ENCODE assay signal across 18 cellular contexts in the genomic region with DNA sequence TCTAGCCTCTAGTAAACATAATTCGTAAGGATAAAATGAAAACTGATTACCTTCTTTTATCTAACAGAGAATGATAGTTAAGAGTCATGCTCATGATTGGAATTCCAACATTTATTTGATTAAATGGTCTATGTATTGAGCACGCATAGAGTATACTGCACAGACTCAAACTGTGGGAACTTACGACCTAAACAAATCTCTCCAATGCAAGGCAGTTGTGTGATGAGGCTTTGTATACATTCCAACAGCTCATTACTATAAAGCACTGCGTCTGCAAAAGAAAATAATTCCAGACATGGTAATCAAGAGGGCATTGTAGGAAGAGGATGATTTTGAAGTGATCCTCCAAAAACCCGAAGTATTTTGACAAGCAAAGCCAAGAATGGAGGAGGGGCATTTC.
DNase-seq lines count a peak whose midpoint lies in the region; ATAC-seq and TF ChIP-seq lines count a peak whose summit lies in the region.
"Had no signal": no experiment of that assay in that cellular context is flagged by ENCODE, and none has a peak within 500 bp of the region (broad histone marks: within the 10 kb centered on the region; RNA-seq: fewer than 3 reads in every experiment).

No MANE protein-coding gene starts in this region.

- H3K27me3 ChIP-seq in AG04450 (ENCODE audit: control insufficient read depth, insufficient read depth, low read length) (no peaks in the 10 kb centered on the region), RWPE2 (ENCODE audit: insufficient read depth, poor library complexity, severe bottlenecking) (no peaks in the 10 kb centered on the region), hepatocyte (no peaks in the 10 kb centered on the region), thyroid gland (no peaks in the 10 kb centered on the region)
- H3K27me3 ChIP-seq: BLaER1 treated with 17β-estradiol and CSF1 and Interleukin-3, amounts not matched to agents 10 nM and 100 nM; MG63 had no signal

- intact Hi-C loops in activated CD4-positive, alpha-beta T cell treated with anti-CD3 and anti-CD28 coated beads for 36 hours (cut with DNase I, micrococcal nuclease): loop anchor here (1.0 to 5.0 kb wide), 11 partner anchors 50 to 622 kb away; partner anchors contain the start of gene TSC22D1 (in 1 of the 2)
- intact Hi-C loops in activated CD4-positive, alpha-beta T cell treated with anti-CD3 and anti-CD28 coated beads, Interleukin-2, amount 10 ng/mL, durations not matched to agents 24 days and 14 days (cut with micrococcal nuclease): loop anchor here (1.0 to 5.0 kb wide), 3 partner anchors 109 to 562 kb away; no protein-coding TSS in a partner anchor
- intact Hi-C loops in thyroid gland (cut with DNase I): no loop called here

- H3K4me3 ChIP-seq in AG04450 (ENCODE audit: low read depth, low read length) (no peak overlapping the region), RWPE2 (ENCODE audit: severe bottlenecking) (no peak overlapping the region), hepatocyte (no peak overlapping the region), thyroid gland (replicated peaks in 1 of 3) (no peak overlapping the region)
- H3K4me3 ChIP-seq: BLaER1 treated with 17β-estradiol and CSF1 and Interleukin-3, amounts not matched to agents 10 nM and 100 nM; MG63 had no signal

- no peaks in the 10 kb centered on the region for H3K9me2 ChIP-seq in hepatocyte (replicated peaks; ENCODE audit: insufficient read depth)

- H3K4me1 Mint-ChIP-seq in activated CD4-positive, alpha-beta T cell treated with anti-CD3 and anti-CD28 coated beads for 36 hours: peaks cover 27% of the 10 kb centered on the region
- peaks cover 16% of the 10 kb centered on the region for H3K4me1 Mint-ChIP-seq in activated CD4-positive, alpha-beta T cell treated with anti-CD3 and anti-CD28 coated beads, Interleukin-2, amount 10 ng/mL, durations not matched to agents 24 days and 14 days
- H3K4me1 Mint-ChIP-seq: CD8-positive, alpha-beta memory T cell had no signal

- H3K36me3 Mint-ChIP-seq in activated CD4-positive, alpha-beta T cell treated with anti-CD3 and anti-CD28 coated beads for 36 hours (ENCODE audit: low read depth): no peaks in the 10 kb centered on the region
- H3K36me3 Mint-ChIP-seq in activated CD4-positive, alpha-beta T cell treated with anti-CD3 and anti-CD28 coated beads, Interleukin-2, amount 10 ng/mL, durations not matched to agents 24 days and 14 days (ENCODE audit: low read depth): no peaks in the 10 kb centered on the region
- H3K36me3 Mint-ChIP-seq: CD8-positive, alpha-beta memory T cell had no signal

- no peak overlapping the region for H2AFZ ChIP-seq in hepatocyte

- no peak overlapping the region for H3K4me2 ChIP-seq in hepatocyte

- no peak overlapping the region for H3K4me3 Mint-ChIP-seq in activated CD4-positive, alpha-beta T cell treated with anti-CD3 and anti-CD28 coated beads for 36 hours
- H3K4me3 Mint-ChIP-seq in activated CD4-positive, alpha-beta T cell treated with anti-CD3 and anti-CD28 coated beads, Interleukin-2, amount 10 ng/mL, durations not matched to agents 24 days and 14 days: no peak overlapping the region
- H3K4me3 Mint-ChIP-seq: CD8-positive, alpha-beta memory T cell had no signal

- peaks cover 18% of the 10 kb centered on the region for H3K27me3 Mint-ChIP-seq in activated CD4-positive, alpha-beta T cell treated with anti-CD3 and anti-CD28 coated beads for 36 hours
- H3K27me3 Mint-ChIP-seq in activated CD4-positive, alpha-beta T cell treated with anti-CD3 and anti-CD28 coated beads, Interleukin-2, amount 10 ng/mL, durations not matched to agents 24 days and 14 days: peaks cover 14% of the 10 kb centered on the region

- peak overlapping the region; percentile 73 for H3K27ac Mint-ChIP-seq in activated CD4-positive, alpha-beta T cell treated with anti-CD3 and anti-CD28 coated beads for 36 hours
- H3K27ac Mint-ChIP-seq in activated CD4-positive, alpha-beta T cell treated with anti-CD3 and anti-CD28 coated beads, Interleukin-2, amount 10 ng/mL, durations not matched to agents 24 days and 14 days: no peak overlapping the region
- H3K27ac Mint-ChIP-seq: CD8-positive, alpha-beta memory T cell had no signal

- no peaks in the 10 kb centered on the region for H3K36me3 ChIP-seq in RWPE2 (ENCODE audit: low read depth)
- no peaks in the 10 kb centered on the region for H3K36me3 ChIP-seq in hepatocyte (replicated peaks; ENCODE audit: insufficient read depth, low read depth)
- H3K36me3 ChIP-seq in thyroid gland: no peaks in the 10 kb centered on the region
- H3K36me3 ChIP-seq: BLaER1 treated with 17β-estradiol and CSF1 and Interleukin-3, amounts not matched to agents 10 nM and 100 nM; MG63 had no signal

- no peak for ATAC-seq in activated CD4-positive, alpha-beta T cell treated with anti-CD3 and anti-CD28 coated beads for 36 hours
- no peak for ATAC-seq in RWPE2 (ENCODE audit: low read depth)
- ATAC-seq: Right ventricle myocardium inferior had no signal

- no peaks in the 10 kb centered on the region for H3K79me2 ChIP-seq in hepatocyte

- CTCF ChIA-PET in activated CD4-positive, alpha-beta T cell treated with anti-CD3 and anti-CD28 coated beads for 36 hours (lab: Charles Lee): interaction anchor here (0.9 to 1.5 kb wide), 4 partner anchors 12 to 98 kb away, joined by 3 to 5 read pairs (median 4); no protein-coding TSS in a partner anchor
- CTCF ChIA-PET in AG04450 (lab: Charles Lee): interaction anchor here (0.8 kb wide), 1 partner anchor 336 kb away, joined by 5 read pairs; no protein-coding TSS in a partner anchor

- H4K20me1 ChIP-seq in hepatocyte (ENCODE audit: insufficient read depth, poor library complexity, severe bottlenecking): no peaks in the 10 kb centered on the region
- H4K20me1 ChIP-seq: BLaER1 treated with 17β-estradiol and CSF1 and Interleukin-3, amounts not matched to agents 10 nM and 100 nM had no signal

- TF ChIP-seq POLR2A in thyroid gland (IDR thresholded peaks at IDR 0.05): no peak

- POLR2A ChIA-PET in activated CD4-positive, alpha-beta T cell treated with anti-CD3 and anti-CD28 coated beads for 36 hours (lab: Charles Lee): no interaction called here
- POLR2A ChIA-PET in AG04450 (lab: Yijun Ruan, JAX): no interaction called here

- whole genome bisulfite sequencing in hepatocyte (ENCODE audit: low lambda C conversion rate, missing lambda C conversion rate): 56% methylated on average over 5 of the region's 5 CpGs
- WGBS in thyroid gland, 2 donors: 61 to 68% methylated on average over 5 of the region's 5 CpGs

- H3K27ac ChIP-seq in AG04450 (ENCODE audit: low read depth, low read length) (no peak overlapping the region), RWPE2 (ENCODE audit: poor library complexity, severe bottlenecking) (peak overlapping the region; percentile 50), hepatocyte (peak overlapping the region; percentile 36), thyroid gland (no peak overlapping the region)
- H3K27ac ChIP-seq: BLaER1 treated with 17β-estradiol and CSF1 and Interleukin-3, amounts not matched to agents 10 nM and 100 nM had no signal

- no peaks in the 10 kb centered on the region for H3K9me3 Mint-ChIP-seq in activated CD4-positive, alpha-beta T cell treated with anti-CD3 and anti-CD28 coated beads for 36 hours (ENCODE audit: low read depth)
- no peaks in the 10 kb centered on the region for H3K9me3 Mint-ChIP-seq in activated CD4-positive, alpha-beta T cell treated with anti-CD3 and anti-CD28 coated beads, Interleukin-2, amount 10 ng/mL, durations not matched to agents 24 days and 14 days
- H3K9me3 Mint-ChIP-seq: CD8-positive, alpha-beta memory T cell had no signal

- TF ChIP-seq CTCF in AG04450 (IDR thresholded peaks at IDR 0.05; ENCODE audit: low read depth, low read length): no peak
- no peak for TF ChIP-seq CTCF in RWPE2 (IDR thresholded peaks at IDR 0.05; ENCODE audit: poor library complexity, severe bottlenecking)
- no peak for TF ChIP-seq CTCF in hepatocyte (IDR thresholded peaks at IDR 0.05; ENCODE audit: poor library complexity)
- TF ChIP-seq CTCF in thyroid gland (IDR thresholded peaks at IDR 0.05): no peak

- no peak for DNase-seq in activated CD4-positive, alpha-beta T cell treated with anti-CD3 and anti-CD28 coated beads for 36 hours
- DNase-seq in activated CD4-positive, alpha-beta T cell treated with anti-CD3 and anti-CD28 coated beads, Interleukin-2, amount 10 ng/mL, durations not matched to agents 24 days and 14 days: no peak
- DNase-seq in AG04450 (ENCODE audit: low read depth, low spot score) (peak; percentile 57), RWPE2 (ENCODE audit: low spot score) (no peak), hepatocyte (ENCODE audit: low spot score) (no peak), T1000 (lab: John Stamatoyannopoulos, UW) (no peak), thyroid gland (no peak), LoVo (ENCODE audit: low spot score) (no peak)
- DNase-seq: CD8-positive, alpha-beta memory T cell; DND-41; MG63; NCI-H1048; NCI-H1436; NCI-H1930; NCI-H345; NCI-H524 treated with DMSO at 0.1 percent for 48 hours had no signal

- peaks cover 39% of the 10 kb centered on the region for H3K4me1 ChIP-seq in RWPE2 (ENCODE audit: insufficient read depth, poor library complexity, severe bottlenecking)
- peaks cover 30% of the 10 kb centered on the region for H3K4me1 ChIP-seq in hepatocyte (ENCODE audit: insufficient read depth)
- peaks cover 0 to 4% of the 10 kb centered on the region in 2 donors for H3K4me1 ChIP-seq in thyroid gland

- H3K9me3 ChIP-seq in AG04450 (ENCODE audit: control insufficient read depth, insufficient read depth, low read length) (no peaks in the 10 kb centered on the region), RWPE2 (ENCODE audit: severe bottlenecking) (no peaks in the 10 kb centered on the region), hepatocyte (ENCODE audit: low read depth) (no peaks in the 10 kb centered on the region), thyroid gland (no peaks in the 10 kb centered on the region)
- H3K9me3 ChIP-seq: BLaER1 treated with 17β-estradiol and CSF1 and Interleukin-3, amounts not matched to agents 10 nM and 100 nM; MG63 had no signal

Comparison
In these comparisons a context has a peak if more than half of its experiments do, and no peak if none do; other contexts are left out.
1. H3K27ac ChIP-seq: peak in RWPE2 (single experiment) and hepatocyte (single experiment); none in AG04450 (single experiment) and thyroid gland (0 of 3).